ENCODE assay signal across 11 cellular contexts in genomic region chr12:109606261-109607028, GRCh38. TPM values are rescaled to one million over a fixed set of nuclear protein-coding genes. Genes with fewer than 3 reads are reported as not detected.
DNase-seq lines count a peak whose midpoint lies in the region; ATAC-seq and TF ChIP-seq lines count a peak whose summit lies in the region.
"Had no signal": no experiment of that assay in that cellular context is flagged by ENCODE, and none has a peak within 500 bp of the region (broad histone marks: within the 10 kb centered on the region; RNA-seq: fewer than 3 reads in every experiment).

No MANE protein-coding gene starts in this region.

- no peak overlapping the region for H3K4me3 Mint-ChIP-seq in CD4-positive, alpha-beta memory T cell
- H3K4me3 Mint-ChIP-seq: activated B cell treated with CpG ODN at 0.5 μM for 24 hours; activated naive CD4-positive, alpha-beta T cell treated with anti-CD3 and anti-CD28 coated beads for 36 hours; mesothelial cell of epicardium had no signal

- peak; percentile 51 to 53 for ATAC-seq in gastrocnemius medialis

- peaks cover 0 to 10% of the 10 kb centered on the region in 2 donors for H3K4me1 ChIP-seq in gastrocnemius medialis
- no peaks in the 10 kb centered on the region for H3K4me1 ChIP-seq in CD4-positive, alpha-beta memory T cell (ENCODE audit: insufficient read depth, low read length)

- DNase-seq in NCI-H1694 (lab: John Stamatoyannopoulos, UW) (peak; percentile 67), hypothalamus (lab: John Stamatoyannopoulos, UW) (peak in 36 of 51 donors; percentile 7 to 77 (median 50)), gastrocnemius medialis (no peak), NCI-H1105 treated with DMSO at 0.1 percent for 48 hours (lab: John Stamatoyannopoulos, UW) (no peak)
- no peak for DNase-seq in CD4-positive, alpha-beta memory T cell
- no peak for DNase-seq in effector CD4-positive, alpha-beta T cell
- DNase-seq: activated B cell treated with CpG ODN at 0.5 μM for 24 hours; activated naive CD4-positive, alpha-beta T cell treated with anti-CD3 and anti-CD28 coated beads for 36 hours; EL had no signal

- H3K4me1 Mint-ChIP-seq in CD4-positive, alpha-beta memory T cell, result peaks cover 0 to 5% (median 0%) of the 10 kb centered on the region in 4 donors
- H3K4me1 Mint-ChIP-seq: activated B cell treated with CpG ODN at 0.5 μM for 24 hours had no signal

- H3K27ac ChIP-seq in angular gyrus (ENCODE audit: low read depth, low read length) (peak overlapping the region; percentile 86), gastrocnemius medialis (peak overlapping the region in 3 of 4 donors; percentile 29 to 49 (median 34))
- H3K27ac ChIP-seq in CD4-positive, alpha-beta memory T cell (ENCODE audit: low read depth, low read length), result no peak overlapping the region

- no peaks in the 10 kb centered on the region for H3K36me3 ChIP-seq in gastrocnemius medialis
- H3K36me3 ChIP-seq in CD4-positive, alpha-beta memory T cell (ENCODE audit: insufficient read depth, low read length), result no peaks in the 10 kb centered on the region

- H3K27ac Mint-ChIP-seq in CD4-positive, alpha-beta memory T cell, result peak overlapping the region in 1 of 7 donors; percentile 31
- H3K27ac Mint-ChIP-seq: activated B cell treated with CpG ODN at 0.5 μM for 24 hours; activated naive CD4-positive, alpha-beta T cell treated with anti-CD3 and anti-CD28 coated beads for 36 hours; mesothelial cell of epicardium had no signal

- H3K27me3 ChIP-seq in gastrocnemius medialis, result peaks cover 0 to 6% (median 0%) of the 10 kb centered on the region in 3 donors
- H3K27me3 ChIP-seq in CD4-positive, alpha-beta memory T cell (ENCODE audit: insufficient read depth, low read length), result peaks cover 3% of the 10 kb centered on the region

- no peak for TF ChIP-seq CTCF in gastrocnemius medialis (IDR thresholded peaks at IDR 0.05 in 4 of 5, conservative IDR thresholded peaks at IDR 0.05 in 1 of 5)

- H3K9me3 ChIP-seq in gastrocnemius medialis, result no peaks in the 10 kb centered on the region
- no peaks in the 10 kb centered on the region for H3K9me3 ChIP-seq in CD4-positive, alpha-beta memory T cell (ENCODE audit: control insufficient read depth in 1 of 2, low read length in 2 of 2)

- H3K4me3 ChIP-seq in gastrocnemius medialis, result peak overlapping the region in 3 of 4 donors; percentile 19 to 25 (median 20)
- H3K4me3 ChIP-seq in CD4-positive, alpha-beta memory T cell (ENCODE audit: low read length in 2 of 2), result no peak overlapping the region

- no peak for TF ChIP-seq POLR2A in gastrocnemius medialis (IDR thresholded peaks at IDR 0.05)

- H3K27me3 Mint-ChIP-seq in CD4-positive, alpha-beta memory T cell, result peaks cover 6 to 19% of the 10 kb centered on the region in 2 donors

- no peaks in the 10 kb centered on the region for H3K9me3 Mint-ChIP-seq in CD4-positive, alpha-beta memory T cell
- H3K9me3 Mint-ChIP-seq: activated B cell treated with CpG ODN at 0.5 μM for 24 hours; activated naive CD4-positive, alpha-beta T cell treated with anti-CD3 and anti-CD28 coated beads for 36 hours; mesothelial cell of epicardium had no signal

- intact Hi-C loops in gastrocnemius medialis (cut with DNase I; ENCODE audit: low total_unique reads), result no loop called here
- intact Hi-C loops in CD4-positive, alpha-beta memory T cell (cut with micrococcal nuclease), result no loop called here

- in situ Hi-C loops in gastrocnemius medialis (cut with MboI; ENCODE audit: low sequenced_read_pairs in 4 of 4), result no loop called here

- H3K36me3 Mint-ChIP-seq in CD4-positive, alpha-beta memory T cell, result no peaks in the 10 kb centered on the region
- H3K36me3 Mint-ChIP-seq: mesothelial cell of epicardium had no signal

- CTCF ChIA-PET in CD4-positive, alpha-beta memory T cell (lab: Charles Lee; ENCODE audit: partially characterized antibody), result interaction anchor here (0.9 kb wide), 1 partner anchor 9 kb away, joined by 4 read pairs; no protein-coding TSS in a partner anchor

- POLR2A ChIA-PET in CD4-positive, alpha-beta memory T cell (lab: Charles Lee; ENCODE audit: partially characterized antibody), result no interaction called here

RNA-seq across cellular contexts. Expression of gene MVK, which starts 32.9 kb away (rescaled TPM):
- 10 to 100 TPM in 2 of 4 donors, 1 to 10 TPM in 2; 3.2 to 14.2 (median 9.1) TPM for total RNA-seq in gastrocnemius medialis
- total RNA-seq in CD4-positive, alpha-beta memory T cell, result 10 to 100 TPM; 10.0 to 11.0 TPM
- polyA plus RNA-seq in CD4-positive, alpha-beta memory T cell, result 1 to 10 TPM; 1.9 to 4.2 TPM

RNA-seq across cellular contexts. Expression of gene MMAB, which starts 33.1 kb away (rescaled TPM):
- 10 to 100 TPM; 21.2 to 54.3 (median 25.6) TPM for total RNA-seq in gastrocnemius medialis
- 10 to 100 TPM; 16.0 to 16.9 TPM for total RNA-seq in CD4-positive, alpha-beta memory T cell
- polyA plus RNA-seq in CD4-positive, alpha-beta memory T cell, result 10 to 100 TPM; 17.2 to 30.2 TPM

Comparison
In these comparisons a context has a peak if more than half of its experiments do, and no peak if none do; other contexts are left out.
1. DNase-seq: peak in NCI-H1694 (single experiment) and hypothalamus (36 of 51); none in gastrocnemius medialis (0 of 2), CD4-positive, alpha-beta memory T cell (0 of 5), effector CD4-positive, alpha-beta T cell (single experiment) and NCI-H1105 treated with DMSO at 0.1 percent for 48 hours (single experiment).
2. H3K4me3 ChIP-seq: peak in gastrocnemius medialis (3 of 4); none in CD4-positive, alpha-beta memory T cell (0 of 2).